1 cellular context compared by ENCODE assay signal in genomic region chr12:55996201-55996714, GRCh38.
TF ChIP-seq lines count a peak whose summit lies in the region.

No MANE protein-coding gene starts in this region.

TF ChIP-seq in IMR-90, 13 proteins besides CTCF, POLR2A, EP300 and RAD21:
- TF ChIP-seq, protein P1, sequence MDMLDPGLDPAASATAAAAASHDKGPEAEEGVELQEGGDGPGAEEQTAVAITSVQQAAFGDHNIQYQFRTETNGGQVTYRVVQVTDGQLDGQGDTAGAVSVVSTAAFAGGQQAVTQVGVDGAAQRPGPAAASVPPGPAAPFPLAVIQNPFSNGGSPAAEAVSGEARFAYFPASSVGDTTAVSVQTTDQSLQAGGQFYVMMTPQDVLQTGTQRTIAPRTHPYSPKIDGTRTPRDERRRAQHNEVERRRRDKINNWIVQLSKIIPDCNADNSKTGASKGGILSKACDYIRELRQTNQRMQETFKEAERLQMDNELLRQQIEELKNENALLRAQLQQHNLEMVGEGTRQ (IDR thresholded peaks at IDR 0.05; ENCODE audit: low read depth, low read length), result no peak
- TF ChIP-seq NFE2L2 (IDR thresholded peaks at IDR 0.05; ENCODE audit: low read depth, low read length), result no peak
- no peak for TF ChIP-seq MXI1 (IDR thresholded peaks at IDR 0.05; ENCODE audit: borderline replicate concordance, low read depth, low read length)
- no peak for TF ChIP-seq CEBPB (IDR thresholded peaks at IDR 0.05; ENCODE audit: low read depth, low read length)
- TF ChIP-seq FOS (IDR thresholded peaks at IDR 0.05; ENCODE audit: low read depth, low read length), result no peak
- peak; percentile 66 for TF ChIP-seq SMC3 (IDR thresholded peaks at IDR 0.05; ENCODE audit: low read depth, low read length)
- no peak for TF ChIP-seq ELK1 (IDR thresholded peaks at IDR 0.05; ENCODE audit: borderline replicate concordance, low read depth, low read length)
- TF ChIP-seq RFX5 (IDR thresholded peaks at IDR 0.05; ENCODE audit: low read depth, low read length), result no peak
- TF ChIP-seq MAZ (IDR thresholded peaks at IDR 0.05; ENCODE audit: borderline replicate concordance, low read depth, low read length), result no peak
